ENCODE assay signal across 8 cellular contexts in genomic region chr13:36819811-36820140, GRCh38. TPM values are rescaled to one million over a fixed set of nuclear protein-coding genes. Genes with fewer than 3 reads are reported as not detected.
DNase-seq lines count a peak whose midpoint lies in the region; ATAC-seq and TF ChIP-seq lines count a peak whose summit lies in the region.

No MANE protein-coding gene starts in this region.

- intact Hi-C loops in CD4-positive, alpha-beta T cell (cut with DNase I, micrococcal nuclease): loop anchor here (2.0 to 10.0 kb wide), 7 partner anchors 178 to 1528 kb away; partner anchors contain the start of genes SPART (in 2 of the 2), ALG5 (in 1 of the 2), EXOSC8 (in 1 of the 2) and SUPT20H (in 1 of the 2)
- intact Hi-C loops in tibial artery (cut with DNase I; ENCODE audit: low total_unique reads): no loop called here

- POLR2A ChIA-PET in CD4-positive, alpha-beta T cell (lab: Charles Lee): no interaction called here
- POLR2A ChIA-PET in T-cell (lab: Charles Lee): no interaction called here
- POLR2A ChIA-PET in naive thymus-derived CD8-positive, alpha-beta T cell (lab: Charles Lee): interaction anchor here (1.4 kb wide), 1 partner anchor 474 kb away, joined by 4 read pairs; the partner anchor contains the start of gene SPART

- peak overlapping the region; percentile 90 for H3K27ac Mint-ChIP-seq in CD4-positive, alpha-beta T cell
- peak overlapping the region; percentile 81 to 83 for H3K27ac Mint-ChIP-seq in T-cell
- H3K27ac Mint-ChIP-seq in naive thymus-derived CD8-positive, alpha-beta T cell: peak overlapping the region; percentile 80 to 97 (median 95)

- no peaks in the 10 kb centered on the region for H3K9me3 ChIP-seq in CD4-positive, alpha-beta T cell (ENCODE audit: control insufficient read depth, low read length)
- H3K9me3 ChIP-seq in effector memory CD4-positive, alpha-beta T cell (ENCODE audit: control insufficient read depth, low read length): no peaks in the 10 kb centered on the region
- no peaks in the 10 kb centered on the region for H3K9me3 ChIP-seq in tibial artery

- peaks cover 63% of the 10 kb centered on the region for H3K4me1 Mint-ChIP-seq in CD4-positive, alpha-beta T cell (ENCODE audit: low read depth)
- H3K4me1 Mint-ChIP-seq in T-cell: peaks cover 54 to 59% (median 57%) of the 10 kb centered on the region in 3 donors
- peaks cover 24 to 60% (median 54%) of the 10 kb centered on the region in 4 donors for H3K4me1 Mint-ChIP-seq in naive thymus-derived CD8-positive, alpha-beta T cell

- H3K4me3 Mint-ChIP-seq in CD4-positive, alpha-beta T cell: peak overlapping the region; percentile 89
- H3K4me3 Mint-ChIP-seq in T-cell: peak overlapping the region; percentile 88 to 95 (median 89)
- peak overlapping the region; percentile 91 to 98 (median 95) for H3K4me3 Mint-ChIP-seq in naive thymus-derived CD8-positive, alpha-beta T cell

- H3K36me3 Mint-ChIP-seq in CD4-positive, alpha-beta T cell (ENCODE audit: low read depth): peaks cover 23% of the 10 kb centered on the region
- no peaks in the 10 kb centered on the region for H3K36me3 Mint-ChIP-seq in T-cell
- peaks cover 0 to 15% (median 0%) of the 10 kb centered on the region in 3 donors for H3K36me3 Mint-ChIP-seq in naive thymus-derived CD8-positive, alpha-beta T cell

- H3K27me3 Mint-ChIP-seq in CD4-positive, alpha-beta T cell: no peaks in the 10 kb centered on the region
- H3K27me3 Mint-ChIP-seq in T-cell: no peaks in the 10 kb centered on the region
- no peaks in the 10 kb centered on the region for H3K27me3 Mint-ChIP-seq in naive thymus-derived CD8-positive, alpha-beta T cell

- H3K4me3 ChIP-seq in effector memory CD4-positive, alpha-beta T cell (ENCODE audit: insufficient read depth, low read depth, low read length, poor library complexity, severe bottlenecking): peak overlapping the region; percentile 94
- peak overlapping the region; percentile 73 to 87 for H3K4me3 ChIP-seq in tibial artery

- no peaks in the 10 kb centered on the region for H3K9me3 Mint-ChIP-seq in CD4-positive, alpha-beta T cell
- H3K9me3 Mint-ChIP-seq in T-cell: no peaks in the 10 kb centered on the region
- no peaks in the 10 kb centered on the region for H3K9me3 Mint-ChIP-seq in naive thymus-derived CD8-positive, alpha-beta T cell

- peak in 5 of 10 experiments; percentile 10 to 39 (median 19) for DNase-seq in CD4-positive, alpha-beta T cell
- DNase-seq in T-cell: peak in 28 of 34 experiments; percentile 1 to 41 (median 20)
- peak in 2 of 3 donors; percentile 2 to 13 for DNase-seq in effector memory CD4-positive, alpha-beta T cell
- DNase-seq in naive thymus-derived CD8-positive, alpha-beta T cell: peak in 5 of 10 donors; percentile 2 to 61 (median 19)
- DNase-seq in tibial artery: no peak
- DNase-seq in NCI-H146 treated with DMSO at 0.1 percent for 48 hours (lab: John Stamatoyannopoulos, UW; ENCODE audit: unreplicated experiment): no peak

- H3K27me3 ChIP-seq in CD4-positive, alpha-beta T cell (ENCODE audit: control insufficient read depth, insufficient read depth, low read length): no peaks in the 10 kb centered on the region
- no peaks in the 10 kb centered on the region for H3K27me3 ChIP-seq in effector memory CD4-positive, alpha-beta T cell (replicated peaks; ENCODE audit: control insufficient read depth, insufficient read depth, low read length, poor library complexity, severe bottlenecking)
- H3K27me3 ChIP-seq in tibial artery: no peaks in the 10 kb centered on the region

- no peak for TF ChIP-seq CTCF in CD4-positive, alpha-beta T cell (IDR thresholded peaks at IDR 0.05)
- TF ChIP-seq CTCF in tibial artery (IDR thresholded peaks at IDR 0.05): no peak

- CTCF ChIA-PET in CD4-positive, alpha-beta T cell (lab: Charles Lee): no interaction called here
- CTCF ChIA-PET in T-cell (lab: Charles Lee): no interaction called here

- peaks cover under 1% of the 10 kb centered on the region for H3K36me3 ChIP-seq in effector memory CD4-positive, alpha-beta T cell (ENCODE audit: control insufficient read depth, insufficient read depth, low read length)
- no peaks in the 10 kb centered on the region for H3K36me3 ChIP-seq in tibial artery

- H3K4me1 ChIP-seq in effector memory CD4-positive, alpha-beta T cell (ENCODE audit: control insufficient read depth, insufficient read depth, low read length, poor library complexity, severe bottlenecking): peaks cover 10% of the 10 kb centered on the region
- H3K4me1 ChIP-seq in tibial artery: peaks cover 0 to 36% (median 10%) of the 10 kb centered on the region in 4 donors

- peak; percentile 30 for ATAC-seq in CD4-positive, alpha-beta T cell (ENCODE audit: poor library complexity)
- peak; percentile 19 for ATAC-seq in GM19351 (IDR thresholded peaks at IDR 0.05; ENCODE audit: unreplicated experiment)
- peak; percentile 15 for ATAC-seq in HG03442 (IDR thresholded peaks at IDR 0.05; ENCODE audit: unreplicated experiment)
- ATAC-seq in T-cell (replicated peaks in 1 of 4): peak in 3 of 4 experiments; percentile 9 to 19 (median 11)
- ATAC-seq in naive thymus-derived CD8-positive, alpha-beta T cell: peak in 1 of 2 donors; percentile 16

- peak overlapping the region; percentile 38 for H3K27ac ChIP-seq in CD4-positive, alpha-beta T cell (ENCODE audit: low read depth, low read length)
- H3K27ac ChIP-seq in effector memory CD4-positive, alpha-beta T cell (ENCODE audit: insufficient read depth, low read length, poor library complexity, severe bottlenecking): peak overlapping the region; percentile 79
- peak overlapping the region; percentile 73 to 74 for H3K27ac ChIP-seq in tibial artery

RNA-seq across cellular contexts. Expression of gene RFXAP, which starts 0.8 kb away (rescaled TPM):
- 1 to 10 TPM; 5.8 to 6.0 TPM for total RNA-seq in CD4-positive, alpha-beta T cell
- 10 to 100 TPM in 2 of 5 donors, 1 to 10 TPM in 3; 6.5 to 13.4 (median 9.0) TPM for total RNA-seq in T-cell
- 10 to 100 TPM; 12.5 to 14.4 TPM for total RNA-seq in naive thymus-derived CD8-positive, alpha-beta T cell
- polyA plus RNA-seq in naive thymus-derived CD8-positive, alpha-beta T cell: 1 to 10 TPM; 1.4 to 3.3 (median 2.4) TPM

Comparison
In these comparisons a context has a peak if more than half of its experiments do, and no peak if none do; other contexts are left out.
1. DNase-seq: peak in T-cell (28 of 34) and effector memory CD4-positive, alpha-beta T cell (2 of 3); none in tibial artery (0 of 2) and NCI-H146 treated with DMSO at 0.1 percent for 48 hours (single experiment).
2. Peak in every context shown above with its lines, with median percentiles within 50 percentile points of each other: H3K27ac ChIP-seq, H3K27ac Mint-ChIP-seq and H3K4me3 Mint-ChIP-seq.